Comparison of ENCODE assay signal across 1 cellular context in genomic region chr2:20448246-20449046, GRCh38.
A peak's percentile ranks its signal among the peaks of the same experiment; 100 is the strongest.
TF ChIP-seq lines count a peak whose summit lies in the region.

No MANE protein-coding gene starts in this region.

TF ChIP-seq in HepG2, 621 proteins besides CTCF, POLR2A, EP300 and RAD21 (continued from another document):
- no peak for TF ChIP-seq DZIP1 (CRISPR knock-in tag; IDR thresholded peaks at IDR 0.05)
- no peak for TF ChIP-seq SYNCRIP (IDR thresholded peaks at IDR 0.05; ENCODE audit: insufficient read depth, low read depth, low read length)
- 0 out of 2 replicates have a peak, but pooled peaks have one; percentile 14 for TF ChIP-seq ZNF589 (CRISPR knock-in tag; conservative IDR thresholded peaks at IDR 0.05)
